Comparison of ENCODE assay signal across 23 cellular contexts in the genomic region with DNA sequence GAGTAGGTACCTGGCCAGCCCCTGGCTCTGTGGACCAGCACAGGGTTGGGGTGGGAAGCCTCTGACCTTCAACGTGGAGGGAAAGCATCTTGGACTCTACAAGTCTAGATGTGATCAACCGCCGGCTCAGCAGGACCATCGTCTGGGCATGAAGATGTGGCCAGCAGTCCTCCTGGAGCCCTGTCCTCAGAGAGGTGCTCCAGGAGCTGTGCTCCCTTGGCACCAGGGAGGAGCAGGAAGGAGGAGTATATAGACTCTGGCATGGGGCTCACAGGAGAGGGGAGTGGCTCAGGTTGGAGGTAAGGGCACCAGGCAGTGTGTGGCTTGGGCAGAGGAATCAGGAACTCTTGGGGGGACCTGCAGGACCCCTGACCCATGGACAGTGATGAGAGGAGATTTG. TPM values are rescaled to one million over a fixed set of nuclear protein-coding genes. Genes with fewer than 3 reads are reported as not detected.
DNase-seq lines count a peak whose midpoint lies in the region; ATAC-seq and TF ChIP-seq lines count a peak whose summit lies in the region.
"Had no signal": no experiment of that assay in that cellular context is flagged by ENCODE, and none has a peak within 500 bp of the region (broad histone marks: within the 10 kb centered on the region; RNA-seq: fewer than 3 reads in every experiment).

No MANE protein-coding gene starts in this region.

- no peak overlapping the region for H3K4me3 ChIP-seq in neutrophil (ENCODE audit: low read depth in 1 of 2, low read length in 1 of 2)
- no peak overlapping the region for H3K4me3 ChIP-seq in thoracic aorta
- H3K4me3 ChIP-seq: hepatocyte, MG63, mucosa of descending colon had no signal

- no peak for DNase-seq in activated T-cell treated with anti-CD3 and anti-CD28 coated beads, Interleukin-2, amount 50 U/mL, for 24 hours
- no peak for DNase-seq in activated T-cell treated with anti-CD3 and anti-CD28 coated beads, Interleukin-2, amount 50 U/mL, for 72 hours
- no peak for DNase-seq in chondrocyte (ENCODE audit: low spot score)
- no peak for DNase-seq in thoracic aorta (ENCODE audit: low spot score)
- no peak for DNase-seq in DMS53 (lab: John Stamatoyannopoulos, UW)
- DNase-seq in midbrain (lab: John Stamatoyannopoulos, UW), result no peak
- DNase-seq: activated CD4-positive, CD25-positive, alpha-beta regulatory T cell; activated naive CD8-positive, alpha-beta T cell treated with anti-CD3 and anti-CD28 coated beads, Interleukin-2, amount 10 ng/mL, durations not matched to agents 7 days and 5 days; brain microvascular endothelial cell; IMR-90; NCI-H146; NCI-H2171; NCI-H526 treated with DMSO at 0.1 percent for 48 hours; occipital lobe; T1000; trophoblast cell had no signal

- peak overlapping the region; percentile 50 for H3K27ac Mint-ChIP-seq in activated T-cell treated with anti-CD3 and anti-CD28 coated beads, Interleukin-2, amount 50 U/mL, for 24 hours
- H3K27ac Mint-ChIP-seq in activated T-cell treated with anti-CD3 and anti-CD28 coated beads, Interleukin-2, amount 50 U/mL, for 72 hours, result no peak overlapping the region
- peak overlapping the region; percentile 57 for H3K27ac Mint-ChIP-seq in chondrocyte (ENCODE audit: unreplicated experiment)
- H3K27ac Mint-ChIP-seq: activated naive CD8-positive, alpha-beta T cell treated with anti-CD3 and anti-CD28 coated beads, Interleukin-2, amount 10 ng/mL, durations not matched to agents 7 days and 5 days; B cell had no signal

- H3K4me3 Mint-ChIP-seq in activated T-cell treated with anti-CD3 and anti-CD28 coated beads, Interleukin-2, amount 50 U/mL, for 24 hours, result no peak overlapping the region
- no peak overlapping the region for H3K4me3 Mint-ChIP-seq in activated T-cell treated with anti-CD3 and anti-CD28 coated beads, Interleukin-2, amount 50 U/mL, for 72 hours
- no peak overlapping the region for H3K4me3 Mint-ChIP-seq in chondrocyte (ENCODE audit: unreplicated experiment)
- H3K4me3 Mint-ChIP-seq: activated naive CD8-positive, alpha-beta T cell treated with anti-CD3 and anti-CD28 coated beads, Interleukin-2, amount 10 ng/mL, durations not matched to agents 7 days and 5 days; B cell had no signal

- peaks cover 89% of the 10 kb centered on the region for H3K36me3 ChIP-seq in neutrophil
- H3K36me3 ChIP-seq in thoracic aorta, result peaks cover 19% of the 10 kb centered on the region

- H3K27me3 Mint-ChIP-seq in activated T-cell treated with anti-CD3 and anti-CD28 coated beads, Interleukin-2, amount 50 U/mL, for 24 hours, result no peaks in the 10 kb centered on the region
- no peaks in the 10 kb centered on the region for H3K27me3 Mint-ChIP-seq in activated T-cell treated with anti-CD3 and anti-CD28 coated beads, Interleukin-2, amount 50 U/mL, for 72 hours (ENCODE audit: low read depth)
- H3K27me3 Mint-ChIP-seq in chondrocyte (ENCODE audit: low read depth), result no peaks in the 10 kb centered on the region
- H3K27me3 Mint-ChIP-seq: activated naive CD8-positive, alpha-beta T cell treated with anti-CD3 and anti-CD28 coated beads, Interleukin-2, amount 10 ng/mL, durations not matched to agents 7 days and 5 days; B cell had no signal

- no peak for ATAC-seq in activated T-cell treated with anti-CD3 and anti-CD28 coated beads, Interleukin-2, amount 50 U/mL, for 72 hours (replicated peaks in 1 of 2)
- ATAC-seq in thoracic aorta (ENCODE audit: insufficient number of reproducible peaks, low FRiP score, low read depth) (no peak), GM18868 (IDR thresholded peaks at IDR 0.05; ENCODE audit: unreplicated experiment) (no peak)
- ATAC-seq: mucosa of descending colon had no signal

- H3K9me3 Mint-ChIP-seq in activated T-cell treated with anti-CD3 and anti-CD28 coated beads, Interleukin-2, amount 50 U/mL, for 24 hours, result no peaks in the 10 kb centered on the region
- H3K9me3 Mint-ChIP-seq in activated T-cell treated with anti-CD3 and anti-CD28 coated beads, Interleukin-2, amount 50 U/mL, for 72 hours, result no peaks in the 10 kb centered on the region
- no peaks in the 10 kb centered on the region for H3K9me3 Mint-ChIP-seq in chondrocyte (ENCODE audit: low read depth)
- H3K9me3 Mint-ChIP-seq: activated naive CD8-positive, alpha-beta T cell treated with anti-CD3 and anti-CD28 coated beads, Interleukin-2, amount 10 ng/mL, durations not matched to agents 7 days and 5 days had no signal

- H3K4me1 ChIP-seq in neutrophil (ENCODE audit: control insufficient read depth in 1 of 2, insufficient read depth in 1 of 2, low read depth in 1 of 2, low read length in 1 of 2), result no peaks in the 10 kb centered on the region
- H3K4me1 ChIP-seq in thoracic aorta (ENCODE audit: control insufficient read depth in 1 of 2, low read depth in 2 of 2), result peaks cover 20 to 34% of the 10 kb centered on the region in 2 donors

- TF ChIP-seq CTCF in chondrocyte (IDR thresholded peaks at IDR 0.05) (no peak), neutrophil (IDR thresholded peaks at IDR 0.05) (no peak), thoracic aorta (IDR thresholded peaks at IDR 0.05) (no peak)

- H3K9me3 ChIP-seq in neutrophil (no peaks in the 10 kb centered on the region), thoracic aorta (no peaks in the 10 kb centered on the region)
- H3K9me3 ChIP-seq: mucosa of descending colon had no signal

- peaks cover 68% of the 10 kb centered on the region for H3K36me3 Mint-ChIP-seq in activated T-cell treated with anti-CD3 and anti-CD28 coated beads, Interleukin-2, amount 50 U/mL, for 24 hours (ENCODE audit: low read depth)
- H3K36me3 Mint-ChIP-seq in activated T-cell treated with anti-CD3 and anti-CD28 coated beads, Interleukin-2, amount 50 U/mL, for 72 hours (ENCODE audit: insufficient read depth in 2 of 2), result peaks cover 0 to 4% of the 10 kb centered on the region in 2 donors
- peaks cover 10% of the 10 kb centered on the region for H3K36me3 Mint-ChIP-seq in chondrocyte (ENCODE audit: low read depth)

- no peaks in the 10 kb centered on the region for H3K4me1 Mint-ChIP-seq in activated T-cell treated with anti-CD3 and anti-CD28 coated beads, Interleukin-2, amount 50 U/mL, for 24 hours (ENCODE audit: low read depth)
- no peaks in the 10 kb centered on the region for H3K4me1 Mint-ChIP-seq in activated T-cell treated with anti-CD3 and anti-CD28 coated beads, Interleukin-2, amount 50 U/mL, for 72 hours (ENCODE audit: low read depth)
- H3K4me1 Mint-ChIP-seq in chondrocyte (ENCODE audit: low read depth), result peaks cover 58% of the 10 kb centered on the region
- H3K4me1 Mint-ChIP-seq: activated naive CD8-positive, alpha-beta T cell treated with anti-CD3 and anti-CD28 coated beads, Interleukin-2, amount 10 ng/mL, durations not matched to agents 7 days and 5 days; B cell had no signal

- H3K27me3 ChIP-seq in neutrophil (no peaks in the 10 kb centered on the region), thoracic aorta (replicated peaks; ENCODE audit: insufficient read depth) (no peaks in the 10 kb centered on the region)
- H3K27me3 ChIP-seq: brain microvascular endothelial cell, hepatocyte, MG63 had no signal

- H3K27ac ChIP-seq in neutrophil, result peak overlapping the region; percentile 33
- H3K27ac ChIP-seq in thoracic aorta, result peak overlapping the region; percentile 29 to 42
- H3K27ac ChIP-seq: brain microvascular endothelial cell, hepatocyte had no signal

RNA-seq across cellular contexts. Expression of gene ISYNA1, which starts 18.3 kb away (rescaled TPM):
- total RNA-seq in activated T-cell treated with anti-CD3 and anti-CD28 coated beads, Interleukin-2, amount 50 U/mL, for 72 hours, result 10 to 100 TPM; 20.5 to 24.8 TPM
- total RNA-seq in chondrocyte, result 56.5 to 213 TPM (median 208 TPM) in 3 replicates
- total RNA-seq in thoracic aorta, result 100 to 1,000 TPM in 1 of 2 donors, 10 to 100 TPM in 1; 60.9 to 143 TPM

RNA-seq across cellular contexts. Expression of gene SSBP4, which starts 37.1 kb away (rescaled TPM):
- total RNA-seq in activated T-cell treated with anti-CD3 and anti-CD28 coated beads, Interleukin-2, amount 50 U/mL, for 72 hours, result 10 to 100 TPM; 46.8 to 48.1 TPM
- total RNA-seq in chondrocyte, result 54.8 to 72.3 TPM (median 56.3 TPM) in 3 replicates
- total RNA-seq in thoracic aorta, result 10 to 100 TPM; 87.7 to 94.9 TPM

RNA-seq across cellular contexts. Expression of gene LRRC25, which starts 58.9 kb away (rescaled TPM):
- not detected for total RNA-seq in activated T-cell treated with anti-CD3 and anti-CD28 coated beads, Interleukin-2, amount 50 U/mL, for 72 hours
- not detected in 3 replicates for total RNA-seq in chondrocyte
- 10 to 100 TPM; 18.7 to 30.3 TPM for total RNA-seq in thoracic aorta
- total RNA-seq: A172, hepatocyte, IMR-90 had no signal

Comparison
In these comparisons a context has a peak if more than half of its experiments do, and no peak if none do; other contexts are left out.
1. RNA of gene LRRC25, which starts 58.9 kb away (total RNA-seq): 18.7 to 30.3 TPM in thoracic aorta; not detected in chondrocyte and not detected in activated T-cell treated with anti-CD3 and anti-CD28 coated beads, Interleukin-2, amount 50 U/mL, for 72 hours; every median in the first group is over 10 times any median in the second.